In the genomic region with DNA sequence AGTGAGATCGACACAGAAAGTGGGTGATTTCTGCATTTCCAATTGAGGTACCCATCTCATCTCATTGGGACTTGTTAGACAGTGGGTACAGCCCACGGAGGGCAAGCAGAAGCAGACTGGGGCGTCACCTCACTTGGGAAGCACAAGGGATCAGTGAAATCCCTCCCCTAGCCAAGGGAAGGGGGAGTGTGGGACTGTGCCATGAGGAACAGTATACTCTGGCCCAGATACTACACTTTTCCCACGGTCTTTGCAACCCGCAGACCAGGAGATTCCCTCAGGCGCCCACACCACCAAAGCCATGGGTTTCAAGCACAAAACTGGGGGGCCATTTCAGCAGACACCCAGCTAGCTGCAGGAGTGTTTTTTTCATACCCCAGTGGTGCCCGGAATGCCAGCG, we compare ENCODE assay signal across 1 cellular context.
TF ChIP-seq lines count a peak whose summit lies in the region.

No MANE protein-coding gene starts in this region.

TF ChIP-seq in K562, 482 proteins besides CTCF, POLR2A, EP300 and RAD21 (continued from another document):
- TF ChIP-seq, protein P1, sequence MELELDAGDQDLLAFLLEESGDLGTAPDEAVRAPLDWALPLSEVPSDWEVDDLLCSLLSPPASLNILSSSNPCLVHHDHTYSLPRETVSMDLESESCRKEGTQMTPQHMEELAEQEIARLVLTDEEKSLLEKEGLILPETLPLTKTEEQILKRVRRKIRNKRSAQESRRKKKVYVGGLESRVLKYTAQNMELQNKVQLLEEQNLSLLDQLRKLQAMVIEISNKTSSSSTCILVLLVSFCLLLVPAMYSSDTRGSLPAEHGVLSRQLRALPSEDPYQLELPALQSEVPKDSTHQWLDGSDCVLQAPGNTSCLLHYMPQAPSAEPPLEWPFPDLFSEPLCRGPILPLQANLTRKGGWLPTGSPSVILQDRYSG (tag; conservative IDR thresholded peaks at IDR 0.05; ENCODE audit: low read depth) = no peak
- TF ChIP-seq, protein P2, sequence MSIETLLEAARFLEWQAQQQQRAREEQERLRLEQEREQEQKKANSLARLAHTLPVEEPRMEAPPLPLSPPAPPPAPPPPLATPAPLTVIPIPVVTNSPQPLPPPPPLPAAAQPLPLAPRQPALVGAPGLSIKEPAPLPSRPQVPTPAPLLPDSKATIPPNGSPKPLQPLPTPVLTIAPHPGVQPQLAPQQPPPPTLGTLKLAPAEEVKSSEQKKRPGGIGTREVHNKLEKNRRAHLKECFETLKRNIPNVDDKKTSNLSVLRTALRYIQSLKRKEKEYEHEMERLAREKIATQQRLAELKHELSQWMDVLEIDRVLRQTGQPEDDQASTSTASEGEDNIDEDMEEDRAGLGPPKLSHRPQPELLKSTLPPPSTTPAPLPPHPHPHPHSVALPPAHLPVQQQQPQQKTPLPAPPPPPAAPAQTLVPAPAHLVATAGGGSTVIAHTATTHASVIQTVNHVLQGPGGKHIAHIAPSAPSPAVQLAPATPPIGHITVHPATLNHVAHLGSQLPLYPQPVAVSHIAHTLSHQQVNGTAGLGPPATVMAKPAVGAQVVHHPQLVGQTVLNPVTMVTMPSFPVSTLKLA (conservative IDR thresholded peaks at IDR 0.05) = no peak
- TF ChIP-seq FIP1L1 (IDR thresholded peaks at IDR 0.05; ENCODE audit: low read depth, low read length, poor library complexity, severe bottlenecking) (no peak), NCOA6 (IDR thresholded peaks at IDR 0.05) (no peak), XRCC5 (IDR thresholded peaks at IDR 0.05; ENCODE audit: low read depth, low read length) (no peak)
- TF ChIP-seq, protein P3, sequence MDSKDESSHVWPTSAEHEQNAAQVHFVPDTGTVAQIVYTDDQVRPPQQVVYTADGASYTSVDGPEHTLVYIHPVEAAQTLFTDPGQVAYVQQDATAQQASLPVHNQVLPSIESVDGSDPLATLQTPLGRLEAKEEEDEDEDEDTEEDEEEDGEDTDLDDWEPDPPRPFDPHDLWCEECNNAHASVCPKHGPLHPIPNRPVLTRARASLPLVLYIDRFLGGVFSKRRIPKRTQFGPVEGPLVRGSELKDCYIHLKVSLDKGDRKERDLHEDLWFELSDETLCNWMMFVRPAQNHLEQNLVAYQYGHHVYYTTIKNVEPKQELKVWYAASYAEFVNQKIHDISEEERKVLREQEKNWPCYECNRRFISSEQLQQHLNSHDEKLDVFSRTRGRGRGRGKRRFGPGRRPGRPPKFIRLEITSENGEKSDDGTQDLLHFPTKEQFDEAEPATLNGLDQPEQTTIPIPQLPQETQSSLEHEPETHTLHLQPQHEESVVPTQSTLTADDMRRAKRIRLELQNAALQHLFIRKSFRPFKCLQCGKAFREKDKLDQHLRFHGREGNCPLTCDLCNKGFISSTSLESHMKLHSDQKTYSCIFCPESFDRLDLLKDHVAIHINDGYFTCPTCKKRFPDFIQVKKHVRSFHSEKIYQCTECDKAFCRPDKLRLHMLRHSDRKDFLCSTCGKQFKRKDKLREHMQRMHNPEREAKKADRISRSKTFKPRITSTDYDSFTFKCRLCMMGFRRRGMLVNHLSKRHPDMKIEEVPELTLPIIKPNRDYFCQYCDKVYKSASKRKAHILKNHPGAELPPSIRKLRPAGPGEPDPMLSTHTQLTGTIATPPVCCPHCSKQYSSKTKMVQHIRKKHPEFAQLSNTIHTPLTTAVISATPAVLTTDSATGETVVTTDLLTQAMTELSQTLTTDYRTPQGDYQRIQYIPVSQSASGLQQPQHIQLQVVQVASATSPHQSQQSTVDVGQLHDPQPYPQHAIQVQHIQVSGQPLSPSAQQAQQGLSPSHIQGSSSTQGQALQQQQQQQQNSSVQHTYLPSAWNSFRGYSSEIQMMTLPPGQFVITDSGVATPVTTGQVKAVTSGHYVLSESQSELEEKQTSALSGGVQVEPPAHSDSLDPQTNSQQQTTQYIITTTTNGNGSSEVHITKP (IDR thresholded peaks at IDR 0.05; ENCODE audit: partially characterized antibody) = no peak
- TF ChIP-seq, protein P4, sequence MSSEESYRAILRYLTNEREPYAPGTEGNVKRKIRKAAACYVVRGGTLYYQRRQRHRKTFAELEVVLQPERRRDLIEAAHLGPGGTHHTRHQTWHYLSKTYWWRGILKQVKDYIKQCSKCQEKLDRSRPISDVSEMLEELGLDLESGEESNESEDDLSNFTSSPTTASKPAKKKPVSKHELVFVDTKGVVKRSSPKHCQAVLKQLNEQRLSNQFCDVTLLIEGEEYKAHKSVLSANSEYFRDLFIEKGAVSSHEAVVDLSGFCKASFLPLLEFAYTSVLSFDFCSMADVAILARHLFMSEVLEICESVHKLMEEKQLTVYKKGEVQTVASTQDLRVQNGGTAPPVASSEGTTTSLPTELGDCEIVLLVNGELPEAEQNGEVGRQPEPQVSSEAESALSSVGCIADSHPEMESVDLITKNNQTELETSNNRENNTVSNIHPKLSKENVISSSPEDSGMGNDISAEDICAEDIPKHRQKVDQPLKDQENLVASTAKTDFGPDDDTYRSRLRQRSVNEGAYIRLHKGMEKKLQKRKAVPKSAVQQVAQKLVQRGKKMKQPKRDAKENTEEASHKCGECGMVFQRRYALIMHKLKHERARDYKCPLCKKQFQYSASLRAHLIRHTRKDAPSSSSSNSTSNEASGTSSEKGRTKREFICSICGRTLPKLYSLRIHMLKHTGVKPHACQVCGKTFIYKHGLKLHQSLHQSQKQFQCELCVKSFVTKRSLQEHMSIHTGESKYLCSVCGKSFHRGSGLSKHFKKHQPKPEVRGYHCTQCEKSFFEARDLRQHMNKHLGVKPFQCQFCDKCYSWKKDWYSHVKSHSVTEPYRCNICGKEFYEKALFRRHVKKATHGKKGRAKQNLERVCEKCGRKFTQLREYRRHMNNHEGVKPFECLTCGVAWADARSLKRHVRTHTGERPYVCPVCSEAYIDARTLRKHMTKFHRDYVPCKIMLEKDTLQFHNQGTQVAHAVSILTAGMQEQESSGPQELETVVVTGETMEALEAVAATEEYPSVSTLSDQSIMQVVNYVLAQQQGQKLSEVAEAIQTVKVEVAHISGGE (CRISPR knock-in tag; IDR thresholded peaks at IDR 0.05) = no peak
TF ChIP-seq in K562: peak in this region for 0.
